ENCODE assay signal across 19 cellular contexts in genomic region chr2:48362515-48362914, GRCh38. TPM values are rescaled to one million over a fixed set of nuclear protein-coding genes. Genes with fewer than 3 reads are reported as not detected.
DNase-seq lines count a peak whose midpoint lies in the region; ATAC-seq, FAIRE-seq and TF ChIP-seq lines count a peak whose summit lies in the region.
"Had no signal": no experiment of that assay in that cellular context is flagged by ENCODE, and none has a peak within 500 bp of the region (broad histone marks: within the 10 kb centered on the region; RNA-seq: fewer than 3 reads in every experiment).

No MANE protein-coding gene starts in this region.

- RAD21 ChIA-PET in GM12878 (lab: Charles Lee; ENCODE audit: unreplicated experiment): interaction anchor here (0.9 to 1.2 kb wide), 4 partner anchors 12 to 54 kb away, joined by 3 to 5 read pairs (median 3); no protein-coding TSS in a partner anchor

- H3K27me3 Mint-ChIP-seq in activated CD8-positive, alpha-beta memory T cell treated with anti-CD3 and anti-CD28 coated beads, Interleukin-2, amount 10 ng/mL, durations not matched to agents 7 days and 5 days: no peaks in the 10 kb centered on the region
- H3K27me3 Mint-ChIP-seq in GM23338 (ENCODE audit: insufficient read depth, low read depth, poor library complexity): no peaks in the 10 kb centered on the region

- H3K4me1 Mint-ChIP-seq in activated CD8-positive, alpha-beta memory T cell treated with anti-CD3 and anti-CD28 coated beads, Interleukin-2, amount 10 ng/mL, durations not matched to agents 7 days and 5 days: peaks cover 29% of the 10 kb centered on the region
- H3K4me1 Mint-ChIP-seq in GM23338: peaks cover 9% of the 10 kb centered on the region

- CTCF ChIA-PET in activated CD8-positive, alpha-beta memory T cell treated with anti-CD3 and anti-CD28 coated beads, Interleukin-2, amount 10 ng/mL, durations not matched to agents 7 days and 5 days (lab: Charles Lee): interaction anchor here (1.2 to 1.9 kb wide), 2 partner anchors 14 to 21 kb away, joined by 4 read pairs; no protein-coding TSS in a partner anchor
- CTCF ChIA-PET in GM12878 (lab: Yijun Ruan, JAX): interaction anchor here (0.6 to 1.1 kb wide), 6 partner anchors 12 to 92 kb away, joined by 3 to 4 read pairs (median 3); no protein-coding TSS in a partner anchor

- no peak overlapping the region for H3K9ac ChIP-seq in GM12878 (ENCODE audit: control insufficient read depth, insufficient read depth, low read length)
- H3K9ac ChIP-seq in trophoblast cell (ENCODE audit: low read length): no peak overlapping the region

- SMC1A ChIA-PET in GM12878 (lab: Charles Lee; ENCODE audit: uncharacterized antibody, unreplicated experiment): interaction anchor here (0.8 to 2.6 kb wide), 10 partner anchors 9 to 79 kb away, joined by 3 to 12 read pairs (median 4); no protein-coding TSS in a partner anchor

- POLR2A ChIA-PET in GM12878 (lab: Charles Lee): interaction anchor here (1.1 to 1.4 kb wide), 2 partner anchors 22 to 40 kb away, joined by 3 to 4 read pairs; no protein-coding TSS in a partner anchor

- H4K20me1 ChIP-seq in GM23338 (replicated peaks; ENCODE audit: insufficient read depth): no peaks in the 10 kb centered on the region
- H4K20me1 ChIP-seq in GM12878 (ENCODE audit: control insufficient read depth, insufficient read depth): no peaks in the 10 kb centered on the region

- H3K27ac ChIP-seq in GM23338 (ENCODE audit: low read depth): no peak overlapping the region
- H3K27ac ChIP-seq in GM12878 (ENCODE audit: control insufficient read depth, insufficient read depth): no peak overlapping the region
- H3K27ac ChIP-seq in trophoblast cell (ENCODE audit: low read depth, low read length): no peak overlapping the region
- H3K27ac ChIP-seq: PC-9 had no signal

- H2BK5ac ChIP-seq in trophoblast cell (ENCODE audit: low read depth, low read length, poor library complexity): no peak overlapping the region

- H2AK5ac ChIP-seq in trophoblast cell (ENCODE audit: low read length): no peak overlapping the region

- H3K4me1 ChIP-seq in GM23338 (ENCODE audit: insufficient read depth) (peaks cover 16% of the 10 kb centered on the region; the same call in 1 of the 2 replicates), GM12878 (ENCODE audit: control insufficient read depth, insufficient read depth, low read length) (no peaks in the 10 kb centered on the region), trophoblast cell (ENCODE audit: control insufficient read depth in 1 of 2, insufficient read depth in 2 of 2, low read length in 2 of 2) (peaks cover 0 to under 1% of the 10 kb centered on the region in 2 experiments)

- H4K12ac ChIP-seq in trophoblast cell (ENCODE audit: low read depth, low read length): no peak overlapping the region

- in situ Hi-C loops in GM12878 (cut with MboI): no loop called here

- no peak overlapping the region for H3K14ac ChIP-seq in trophoblast cell (ENCODE audit: low read length)

- no peaks in the 10 kb centered on the region for H3K9me3 Mint-ChIP-seq in activated CD8-positive, alpha-beta memory T cell treated with anti-CD3 and anti-CD28 coated beads, Interleukin-2, amount 10 ng/mL, durations not matched to agents 7 days and 5 days (ENCODE audit: low read depth)
- no peaks in the 10 kb centered on the region for H3K9me3 Mint-ChIP-seq in GM23338

- BruUV-seq in GM12878 (replicated peaks; lab: Mats Ljungman, UMichigan): no TSS peak

- peak; percentile 18 for FAIRE-seq in GM12878 (lab: Jason Lieb, UNC)

- H4K91ac ChIP-seq in trophoblast cell (ENCODE audit: low read depth, low read length): no peak overlapping the region

- H3K18ac ChIP-seq in trophoblast cell (ENCODE audit: low read length): peak overlapping the region; percentile 71

- TF ChIP-seq EP300 in GM12878 (IDR thresholded peaks at IDR 0.05; ENCODE audit: borderline replicate concordance in 1 of 2, control insufficient read depth in 1 of 2, low read depth in 2 of 2, low read length in 2 of 2): no peak

- intact Hi-C loops in GM12878 (cut with micrococcal nuclease; ENCODE audit: unreplicated experiment): no loop called here

- peak overlapping the region; percentile 40 for H3K27ac Mint-ChIP-seq in activated CD8-positive, alpha-beta memory T cell treated with anti-CD3 and anti-CD28 coated beads, Interleukin-2, amount 10 ng/mL, durations not matched to agents 7 days and 5 days
- H3K27ac Mint-ChIP-seq in GM23338: peak overlapping the region; percentile 92

- no peak overlapping the region for H3K4ac ChIP-seq in trophoblast cell (ENCODE audit: low read depth, low read length)

- no peak for TF ChIP-seq POLR2A in GM12878 (IDR thresholded peaks at IDR 0.05; ENCODE audit: low read depth, low read length)

- no peaks in the 10 kb centered on the region for H3K27me3 ChIP-seq in GM23338 (ENCODE audit: insufficient read depth)
- H3K27me3 ChIP-seq in GM12878 (replicated peaks in 1 of 2; ENCODE audit: control insufficient read depth in 2 of 2, insufficient read depth in 2 of 2, low read length in 1 of 2): no peaks in the 10 kb centered on the region
- no peaks in the 10 kb centered on the region for H3K27me3 ChIP-seq in trophoblast cell (ENCODE audit: insufficient read depth, low read length)
- H3K27me3 ChIP-seq: MG63 had no signal

- H3K9me2 ChIP-seq in GM23338 (ENCODE audit: insufficient read depth): no peaks in the 10 kb centered on the region

- TF ChIP-seq RAD21 in GM12878 (IDR thresholded peaks at IDR 0.05; ENCODE audit: insufficient read depth, low read depth, low read length): no peak

- H3K4me3 ChIP-seq in GM23338: no peak overlapping the region
- no peak overlapping the region for H3K4me3 ChIP-seq in GM12878
- H3K4me3 ChIP-seq in trophoblast cell (ENCODE audit: low read depth, low read length): no peak overlapping the region
- H3K4me3 ChIP-seq: MG63, PC-9 had no signal

- H3K4me3 Mint-ChIP-seq in activated CD8-positive, alpha-beta memory T cell treated with anti-CD3 and anti-CD28 coated beads, Interleukin-2, amount 10 ng/mL, durations not matched to agents 7 days and 5 days: no peak overlapping the region
- H3K4me3 Mint-ChIP-seq in GM23338: no peak overlapping the region

- H3K79me1 ChIP-seq in trophoblast cell (ENCODE audit: low read length): no peaks in the 10 kb centered on the region

- H3K9me3 ChIP-seq in GM12878 (replicated peaks; ENCODE audit: control insufficient read depth, insufficient read depth, low read length) (no peaks in the 10 kb centered on the region; the same call in 2 of the 3 replicates), trophoblast cell (ENCODE audit: insufficient read depth, low read depth, low read length) (no peaks in the 10 kb centered on the region)
- H3K9me3 ChIP-seq: MG63 had no signal

- no peak overlapping the region for H2BK120ac ChIP-seq in trophoblast cell (ENCODE audit: insufficient read depth, low read length, poor library complexity)

- peak; percentile 47 for ATAC-seq in activated CD8-positive, alpha-beta memory T cell treated with anti-CD3 and anti-CD28 coated beads, Interleukin-2, amount 10 ng/mL, durations not matched to agents 7 days and 5 days
- no peak for ATAC-seq in GM23338
- peak; percentile 48 for ATAC-seq in GM12878
- no peak for ATAC-seq in GM18873 (IDR thresholded peaks at IDR 0.05; ENCODE audit: low FRiP score, unreplicated experiment)

- no peaks in the 10 kb centered on the region; the same call in 1 of the 2 replicates for H3K36me3 ChIP-seq in GM23338 (ENCODE audit: insufficient read depth)
- H3K36me3 ChIP-seq in GM12878 (ENCODE audit: control insufficient read depth in 2 of 2, insufficient read depth in 2 of 2, low read length in 1 of 2): peaks cover 1 to 10% of the 10 kb centered on the region in 2 experiments; a peak in 3 of 4 replicates
- peaks cover 4 to 6% of the 10 kb centered on the region in 2 experiments for H3K36me3 ChIP-seq in trophoblast cell (ENCODE audit: control insufficient read depth in 1 of 2, insufficient read depth in 2 of 2, low read length in 2 of 2)

- H3K79me2 ChIP-seq in GM23338 (replicated peaks; ENCODE audit: insufficient read depth) (peaks cover 21% of the 10 kb centered on the region; the same call in 1 of the 2 replicates), GM12878 (ENCODE audit: control insufficient read depth, insufficient read depth, low read length) (peaks cover 23% of the 10 kb centered on the region), trophoblast cell (ENCODE audit: control insufficient read depth, insufficient read depth, low read length, poor library complexity) (no peaks in the 10 kb centered on the region)

- no peak overlapping the region for H3K4me2 ChIP-seq in GM23338
- H3K4me2 ChIP-seq in GM12878 (ENCODE audit: control insufficient read depth, insufficient read depth): no peak overlapping the region
- H3K4me2 ChIP-seq in trophoblast cell (ENCODE audit: low read length): no peak overlapping the region
- H3K4me2 ChIP-seq: PC-9 had no signal

- 97% methylated on average over 4 of the region's 4 CpGs for WGBS in GM12878 (ENCODE audit: insufficient coverage, insufficient replicate concordance, low lambda C conversion rate, missing lambda C conversion rate)
- WGBS in trophoblast cell (ENCODE audit: extremely low coverage, insufficient coverage, insufficient read length): no CpG with 5 or more reads among the region's 4 CpGs

- no peaks in the 10 kb centered on the region for H3F3A ChIP-seq in GM23338 (replicated peaks; ENCODE audit: low read depth)

- H3K36me3 Mint-ChIP-seq in activated CD8-positive, alpha-beta memory T cell treated with anti-CD3 and anti-CD28 coated beads, Interleukin-2, amount 10 ng/mL, durations not matched to agents 7 days and 5 days: peaks cover 52% of the 10 kb centered on the region
- peaks cover 15% of the 10 kb centered on the region; the same call in 2 of the 3 replicates for H3K36me3 Mint-ChIP-seq in GM23338 (ENCODE audit: low read depth)

- no peak overlapping the region for H2AFZ ChIP-seq in GM23338
- H2AFZ ChIP-seq in GM12878 (ENCODE audit: control insufficient read depth, low read depth, low read length): no peak overlapping the region
- no peak overlapping the region for H2AFZ ChIP-seq in trophoblast cell (ENCODE audit: insufficient read depth, low read length, poor library complexity)
- H2AFZ ChIP-seq: PC-9 had no signal

- TF ChIP-seq CTCF in GM23338 (conservative IDR thresholded peaks at IDR 0.05; ENCODE audit: low read depth in 2 of 2) (no peak), GM12878 (IDR thresholded peaks at IDR 0.05 in 2 of 3, conservative IDR thresholded peaks at IDR 0.05 in 1 of 3; ENCODE audit: control insufficient read depth in 2 of 3, extremely low read depth in 1 of 3, insufficient read depth in 1 of 3, low read depth in 3 of 3, low read length in 3 of 3) (no peak)

- H3K23ac ChIP-seq in trophoblast cell (ENCODE audit: low read length): peak overlapping the region; percentile 98

- H2BK12ac ChIP-seq in trophoblast cell (ENCODE audit: low read length): no peak overlapping the region

- no peak overlapping the region for H4K8ac ChIP-seq in trophoblast cell (ENCODE audit: low read depth, low read length)

- no peak for DNase-seq in activated CD8-positive, alpha-beta memory T cell treated with anti-CD3 and anti-CD28 coated beads, Interleukin-2, amount 10 ng/mL, durations not matched to agents 7 days and 5 days
- no peak for DNase-seq in activated CD8-positive, alpha-beta memory T cell treated with anti-CD3 and anti-CD28 coated beads, Interleukin-2, amount 50 U/mL, for 48 hours
- no peak for DNase-seq in GM23338 (ENCODE audit: low spot score)
- DNase-seq in GM12878 (ENCODE audit: low read depth, low spot score): no peak
- DNase-seq in trophoblast cell: no peak
- no peak for DNase-seq in anterior cingulate cortex (lab: John Stamatoyannopoulos, UW)
- DNase-seq in HuH-7.5 (ENCODE audit: low spot score): no peak
- DNase-seq: AML-193, C1 segment of cervical spinal cord, HCEC 1CT, MG63, NCI-H1417, NCI-H187, NCI-H446, NCI-H526, PC-9, RPMI8226, SHP77 had no signal

RNA-seq across cellular contexts. Expression of gene FOXN2, which starts 48.0 kb away (rescaled TPM):
- 10 to 100 TPM; 49.1 to 66.6 TPM for total RNA-seq in activated CD8-positive, alpha-beta memory T cell treated with anti-CD3 and anti-CD28 coated beads, Interleukin-2, amount 10 ng/mL, durations not matched to agents 7 days and 5 days
- 39.0 and 44.5 TPM in 2 replicates for total RNA-seq in GM23338 (2014; rRNA removed; shearing (Covaris generic))
- polyA plus RNA-seq in GM23338 (2016; fragmentation: Nextera tagmentation; extraction: Ambion mirVana) (25.2 and 30.1 TPM in 2 replicates), GM12878 (2011; rRNA removed) (28.7 and 36.0 TPM in 2 replicates), GM12878 (2014; fragmentation: Illumina TruSeq; extraction: Trizol) (26.5 and 27.0 TPM in 2 replicates), GM12878 (2014; fragmentation: Nextera tagmentation; extraction: Ambion mirVana) (10 to 100 TPM in 1 of 2 experiments, 1 to 10 TPM in 1; 10.0 to 27.4 TPM), GM12878 (2014; rRNA removed) (10.8 and 12.7 TPM in 2 replicates), GM12878 (2016; fragmentation: Nextera tagmentation; extraction: Ambion mirVana) (10 to 100 TPM; 29.7 to 30.4 TPM)
- 46.2 and 53.4 TPM in 2 replicates for total RNA-seq in GM12878 (2013; cell fraction: nucleolus; rRNA removed)
- total RNA-seq in GM12878 (2014; rRNA removed) (32.5 and 36.6 TPM in 2 replicates), GM12878 (2014; rRNA removed; fragmentation: Illumina TruSeq; extraction: Trizol) (34.4 and 34.7 TPM in 2 replicates), GM12878 (2021) (26.6 and 29.9 TPM in 2 replicates)
- polyA plus RNA-seq in GM12878 (2011; ENCODE audit: low read depth): 4.8 TPM
- 13.0 and 15.2 TPM in 2 replicates for polyA plus RNA-seq in GM12878 (2011; cell fraction: cytosol; rRNA removed)
- 13.7 and 14.3 TPM in 2 replicates for polyA plus RNA-seq in GM12878 (2011; cell fraction: nucleus; rRNA removed)
- 6.2 and 9.2 TPM in 2 replicates for polyA plus RNA-seq in GM12878 (2012)
- polyA minus RNA-seq in GM12878 (2011; rRNA and poly(A)+ RNA removed): 37.4 and 53.0 TPM in 2 replicates
- 15.3 and 19.9 TPM in 2 replicates for polyA minus RNA-seq in GM12878 (2011; cell fraction: cytosol; rRNA and poly(A)+ RNA removed)
- polyA minus RNA-seq in GM12878 (2011; cell fraction: nucleus; rRNA and poly(A)+ RNA removed): 19.0 and 30.0 TPM in 2 replicates
- 13.2 and 13.8 TPM in 2 replicates for polyA plus RNA-seq in trophoblast cell (2013)

Comparison
In these comparisons a context has a peak if more than half of its experiments do, and no peak if none do; other contexts are left out.
1. ATAC-seq: peak in activated CD8-positive, alpha-beta memory T cell treated with anti-CD3 and anti-CD28 coated beads, Interleukin-2, amount 10 ng/mL, durations not matched to agents 7 days and 5 days (single experiment) and GM12878 (single experiment); none in GM23338 (single experiment) and GM18873 (single experiment).